Comparison of ENCODE assay signal across 23 cellular contexts in the genomic region with DNA sequence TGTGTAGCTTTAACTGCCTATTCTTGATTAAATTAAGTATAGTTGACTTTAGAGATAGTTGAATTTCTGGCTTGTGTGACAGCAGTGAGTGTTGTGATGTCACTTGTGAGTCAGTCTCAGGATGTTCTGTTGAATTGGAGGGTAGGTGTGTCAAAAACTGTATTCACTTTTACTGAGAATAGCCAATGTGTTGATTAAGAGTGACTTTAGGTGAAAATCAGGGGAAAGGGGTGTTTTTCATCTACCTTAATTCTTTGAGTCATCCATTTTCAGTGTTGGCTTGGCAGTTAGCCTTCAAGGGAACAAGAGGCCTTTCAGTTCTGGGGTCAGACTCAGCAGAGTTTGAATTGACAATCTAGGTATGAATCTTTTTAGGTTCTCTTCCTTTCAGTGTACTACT.
DNase-seq lines count a peak whose midpoint lies in the region; ATAC-seq lines count a peak whose summit lies in the region.
"Had no signal": no experiment of that assay in that cellular context is flagged by ENCODE, and none has a peak within 500 bp of the region (broad histone marks: within the 10 kb centered on the region; RNA-seq: fewer than 3 reads in every experiment).

No MANE protein-coding gene starts in this region.

- peaks cover 54% of the 10 kb centered on the region for H3K4me1 Mint-ChIP-seq in activated naive CD4-positive, alpha-beta T cell treated with anti-CD3 and anti-CD28 coated beads, Interleukin-2, amount 10 ng/mL, durations not matched to agents 7 days and 5 days
- H3K4me1 Mint-ChIP-seq in activated naive CD8-positive, alpha-beta T cell treated with anti-CD3 and anti-CD28 coated beads, Interleukin-2, amount 50 U/mL, for 24 hours = peaks cover 50% of the 10 kb centered on the region
- H3K4me1 Mint-ChIP-seq in stimulated activated naive CD8-positive, alpha-beta T cell treated with anti-CD3 and anti-CD28 coated beads, Interleukin-15, amount 100 ng/mL, for 72 hours = peaks cover 40% of the 10 kb centered on the region

- peak; percentile 53 for ATAC-seq in activated naive CD8-positive, alpha-beta T cell treated with anti-CD3 and anti-CD28 coated beads, Interleukin-2, amount 50 U/mL, for 24 hours
- peak; percentile 85 for ATAC-seq in stimulated activated naive CD8-positive, alpha-beta T cell treated with anti-CD3 and anti-CD28 coated beads, Interleukin-15, amount 100 ng/mL, for 72 hours
- ATAC-seq in HG02642 (IDR thresholded peaks at IDR 0.05; ENCODE audit: poor library complexity, unreplicated experiment) (no peak), HG02970 (IDR thresholded peaks at IDR 0.05; ENCODE audit: low FRiP score, unreplicated experiment) (no peak)
- ATAC-seq: natural killer cell treated with Interleukin-12 subunit alpha and Interleukin-12 subunit beta and Interleukin-15 and Interleukin-18, amount 100 ng/mL, for 72 hours had no signal

- DNase-seq in activated naive CD4-positive, alpha-beta T cell treated with anti-CD3 and anti-CD28 coated beads, Interleukin-2, amount 10 ng/mL, durations not matched to agents 7 days and 5 days = no peak
- no peak for DNase-seq in activated naive CD4-positive, alpha-beta T cell treated with Interleukin-2 at 50 U/mL for 16 hours
- peak; percentile 89 for DNase-seq in NCI-H69 (lab: John Stamatoyannopoulos, UW)
- no peak for DNase-seq in activated naive CD8-positive, alpha-beta T cell treated with anti-CD3 and anti-CD28 coated beads, Interleukin-2, amount 50 U/mL, for 24 hours
- no peak for DNase-seq in stimulated activated naive CD8-positive, alpha-beta T cell treated with anti-CD3 and anti-CD28 coated beads, Interleukin-15, amount 100 ng/mL, for 72 hours
- DNase-seq: amniotic stem cell, cortex of kidney, DMS 273 treated with DMSO at 0.1 percent for 48 hours, endodermal cell, HCEC 1CT, Karpas-422, kidney, MV-4-11, NCI-H1694, NCI-H2171, retina, thyroid gland had no signal

- H3K27ac Mint-ChIP-seq in activated naive CD4-positive, alpha-beta T cell treated with anti-CD3 and anti-CD28 coated beads, Interleukin-2, amount 10 ng/mL, durations not matched to agents 7 days and 5 days = peak overlapping the region; percentile 68
- peak overlapping the region; percentile 33 for H3K27ac Mint-ChIP-seq in activated naive CD8-positive, alpha-beta T cell treated with anti-CD3 and anti-CD28 coated beads, Interleukin-2, amount 50 U/mL, for 24 hours
- no peak overlapping the region for H3K27ac Mint-ChIP-seq in stimulated activated naive CD8-positive, alpha-beta T cell treated with anti-CD3 and anti-CD28 coated beads, Interleukin-15, amount 100 ng/mL, for 72 hours
- H3K27ac Mint-ChIP-seq: activated T-helper 2 cell treated with anti-CD3 and anti-CD28 coated beads, Interferon-gamma antibody, Interleukin-2, Interleukin-4, amounts not matched to agents 10 μg/mL and 5 μg/mL and 100 μg/mL, durations not matched to agents 14 hours and 24 hours and 36 hours; CD14-positive monocyte; endodermal cell had no signal

- CTCF ChIA-PET in activated naive CD4-positive, alpha-beta T cell treated with anti-CD3 and anti-CD28 coated beads, Interleukin-2, amount 10 ng/mL, durations not matched to agents 7 days and 5 days (lab: Charles Lee) = no interaction called here

- peaks cover 70% of the 10 kb centered on the region for H3K36me3 Mint-ChIP-seq in activated naive CD4-positive, alpha-beta T cell treated with anti-CD3 and anti-CD28 coated beads, Interleukin-2, amount 10 ng/mL, durations not matched to agents 7 days and 5 days
- peaks cover 23% of the 10 kb centered on the region for H3K36me3 Mint-ChIP-seq in activated naive CD8-positive, alpha-beta T cell treated with anti-CD3 and anti-CD28 coated beads, Interleukin-2, amount 50 U/mL, for 24 hours (ENCODE audit: low read depth)

- H3K9me3 Mint-ChIP-seq in activated naive CD4-positive, alpha-beta T cell treated with anti-CD3 and anti-CD28 coated beads, Interleukin-2, amount 10 ng/mL, durations not matched to agents 7 days and 5 days = no peaks in the 10 kb centered on the region
- peaks cover 3% of the 10 kb centered on the region for H3K9me3 Mint-ChIP-seq in activated naive CD8-positive, alpha-beta T cell treated with anti-CD3 and anti-CD28 coated beads, Interleukin-2, amount 50 U/mL, for 24 hours
- no peaks in the 10 kb centered on the region for H3K9me3 Mint-ChIP-seq in stimulated activated naive CD8-positive, alpha-beta T cell treated with anti-CD3 and anti-CD28 coated beads, Interleukin-15, amount 100 ng/mL, for 72 hours
- H3K9me3 Mint-ChIP-seq: activated T-helper 2 cell treated with anti-CD3 and anti-CD28 coated beads, Interferon-gamma antibody, Interleukin-2, Interleukin-4, amounts not matched to agents 10 μg/mL and 5 μg/mL and 100 μg/mL, durations not matched to agents 14 hours and 24 hours and 36 hours; CD14-positive monocyte; endodermal cell; natural killer cell treated with Interleukin-12 subunit alpha and Interleukin-12 subunit beta and Interleukin-15 and Interleukin-18, amount 100 ng/mL, for 72 hours; stimulated activated naive CD8-positive, alpha-beta T cell treated with anti-CD3 and anti-CD28 coated beads, Interleukin-15, Interleukin-2, amounts not matched to agents 100 ng/mL and 50 ng/mL, for 24 hours had no signal

- H3K4me3 Mint-ChIP-seq in activated naive CD4-positive, alpha-beta T cell treated with anti-CD3 and anti-CD28 coated beads, Interleukin-2, amount 10 ng/mL, durations not matched to agents 7 days and 5 days = no peak overlapping the region
- no peak overlapping the region for H3K4me3 Mint-ChIP-seq in activated naive CD8-positive, alpha-beta T cell treated with anti-CD3 and anti-CD28 coated beads, Interleukin-2, amount 50 U/mL, for 24 hours
- no peak overlapping the region for H3K4me3 Mint-ChIP-seq in stimulated activated naive CD8-positive, alpha-beta T cell treated with anti-CD3 and anti-CD28 coated beads, Interleukin-15, amount 100 ng/mL, for 72 hours
- H3K4me3 Mint-ChIP-seq: CD14-positive monocyte; endodermal cell; natural killer cell treated with Interleukin-12 subunit alpha and Interleukin-12 subunit beta and Interleukin-15 and Interleukin-18, amount 100 ng/mL, for 72 hours; stimulated activated naive CD8-positive, alpha-beta T cell treated with anti-CD3 and anti-CD28 coated beads, Interleukin-15, Interleukin-2, amounts not matched to agents 100 ng/mL and 50 ng/mL, for 24 hours had no signal

- no peaks in the 10 kb centered on the region for H3K27me3 Mint-ChIP-seq in activated naive CD4-positive, alpha-beta T cell treated with anti-CD3 and anti-CD28 coated beads, Interleukin-2, amount 10 ng/mL, durations not matched to agents 7 days and 5 days
- H3K27me3 Mint-ChIP-seq in activated naive CD8-positive, alpha-beta T cell treated with anti-CD3 and anti-CD28 coated beads, Interleukin-2, amount 50 U/mL, for 24 hours = no peaks in the 10 kb centered on the region
- H3K27me3 Mint-ChIP-seq in stimulated activated naive CD8-positive, alpha-beta T cell treated with anti-CD3 and anti-CD28 coated beads, Interleukin-15, amount 100 ng/mL, for 72 hours = no peaks in the 10 kb centered on the region
- H3K27me3 Mint-ChIP-seq: natural killer cell treated with Interleukin-12 subunit alpha and Interleukin-12 subunit beta and Interleukin-15 and Interleukin-18, amount 100 ng/mL, for 72 hours; stimulated activated naive CD8-positive, alpha-beta T cell treated with anti-CD3 and anti-CD28 coated beads, Interleukin-15, Interleukin-2, amounts not matched to agents 100 ng/mL and 50 ng/mL, for 24 hours had no signal

Comparison
In these comparisons a context has a peak if more than half of its experiments do, and no peak if none do; other contexts are left out.
1. H3K27ac Mint-ChIP-seq: peak in activated naive CD4-positive, alpha-beta T cell treated with anti-CD3 and anti-CD28 coated beads, Interleukin-2, amount 10 ng/mL, durations not matched to agents 7 days and 5 days (single experiment) and activated naive CD8-positive, alpha-beta T cell treated with anti-CD3 and anti-CD28 coated beads, Interleukin-2, amount 50 U/mL, for 24 hours (single experiment); none in stimulated activated naive CD8-positive, alpha-beta T cell treated with anti-CD3 and anti-CD28 coated beads, Interleukin-15, amount 100 ng/mL, for 72 hours (0 of 2).
2. ATAC-seq: peak in activated naive CD8-positive, alpha-beta T cell treated with anti-CD3 and anti-CD28 coated beads, Interleukin-2, amount 50 U/mL, for 24 hours (single experiment) and stimulated activated naive CD8-positive, alpha-beta T cell treated with anti-CD3 and anti-CD28 coated beads, Interleukin-15, amount 100 ng/mL, for 72 hours (single experiment); none in HG02642 (single experiment) and HG02970 (single experiment).